1 cellular context compared by ENCODE assay signal in the genomic region with DNA sequence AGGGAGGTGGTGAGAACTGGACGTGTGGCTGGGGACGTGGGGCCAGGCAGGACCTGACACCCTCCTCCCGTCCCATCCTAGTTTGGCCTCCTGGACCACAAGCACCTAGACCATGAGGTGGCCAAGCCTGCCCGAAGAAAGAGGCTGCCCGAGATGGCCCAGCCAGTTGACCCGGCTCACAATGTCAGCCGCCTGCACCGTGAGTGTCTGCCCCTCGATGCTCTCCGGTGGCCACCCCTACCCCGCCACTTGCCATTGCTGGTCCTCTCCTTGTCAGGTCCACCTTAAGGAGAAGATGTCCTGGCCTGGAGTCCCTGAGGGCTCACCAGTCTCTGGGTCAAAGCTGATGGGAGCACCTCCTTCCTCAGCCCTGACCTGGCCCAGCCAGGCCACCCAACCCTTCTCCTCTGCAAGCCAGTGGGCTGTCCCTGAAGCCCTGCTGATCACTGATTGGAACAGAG.
TF ChIP-seq lines count a peak whose summit lies in the region.

No MANE protein-coding gene starts in this region.

TF ChIP-seq in A549, 52 proteins besides CTCF, POLR2A, EP300 and RAD21 (continued from another document):
- TF ChIP-seq, protein P1, sequence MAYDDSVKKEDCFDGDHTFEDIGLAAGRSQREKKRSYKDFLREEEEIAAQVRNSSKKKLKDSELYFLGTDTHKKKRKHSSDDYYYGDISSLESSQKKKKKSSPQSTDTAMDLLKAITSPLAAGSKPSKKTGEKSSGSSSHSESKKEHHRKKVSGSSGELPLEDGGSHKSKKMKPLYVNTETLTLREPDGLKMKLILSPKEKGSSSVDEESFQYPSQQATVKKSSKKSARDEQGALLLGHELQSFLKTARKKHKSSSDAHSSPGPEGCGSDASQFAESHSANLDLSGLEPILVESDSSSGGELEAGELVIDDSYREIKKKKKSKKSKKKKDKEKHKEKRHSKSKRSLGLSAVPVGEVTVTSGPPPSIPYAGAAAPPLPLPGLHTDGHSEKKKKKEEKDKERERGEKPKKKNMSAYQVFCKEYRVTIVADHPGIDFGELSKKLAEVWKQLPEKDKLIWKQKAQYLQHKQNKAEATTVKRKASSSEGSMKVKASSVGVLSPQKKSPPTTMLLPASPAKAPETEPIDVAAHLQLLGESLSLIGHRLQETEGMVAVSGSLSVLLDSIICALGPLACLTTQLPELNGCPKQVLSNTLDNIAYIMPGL (CRISPR knock-in tag; IDR thresholded peaks at IDR 0.05; ENCODE audit: borderline replicate concordance): no peak
- no peak for TF ChIP-seq ZFP36 (IDR thresholded peaks at IDR 0.05; ENCODE audit: borderline replicate concordance, partially characterized antibody)
- TF ChIP-seq NFE2L2 (conservative IDR thresholded peaks at IDR 0.05; ENCODE audit: low read length): no peak
- TF ChIP-seq, protein P2, sequence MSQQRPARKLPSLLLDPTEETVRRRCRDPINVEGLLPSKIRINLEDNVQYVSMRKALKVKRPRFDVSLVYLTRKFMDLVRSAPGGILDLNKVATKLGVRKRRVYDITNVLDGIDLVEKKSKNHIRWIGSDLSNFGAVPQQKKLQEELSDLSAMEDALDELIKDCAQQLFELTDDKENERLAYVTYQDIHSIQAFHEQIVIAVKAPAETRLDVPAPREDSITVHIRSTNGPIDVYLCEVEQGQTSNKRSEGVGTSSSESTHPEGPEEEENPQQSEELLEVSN (IDR thresholded peaks at IDR 0.05; ENCODE audit: borderline replicate concordance, low read depth): no peak
- TF ChIP-seq HOXB5 (CRISPR knock-in tag; IDR thresholded peaks at IDR 0.05): no peak
- no peak for TF ChIP-seq RFX5 (IDR thresholded peaks at IDR 0.05)
- TF ChIP-seq HEYL (CRISPR knock-in tag; IDR thresholded peaks at IDR 0.05): no peak
- TF ChIP-seq CBX2 (IDR thresholded peaks at IDR 0.05; ENCODE audit: borderline replicate concordance, low read depth): no peak
- TF ChIP-seq TFCP2L1 (CRISPR knock-in tag; IDR thresholded peaks at IDR 0.05): no peak
- TF ChIP-seq ZNF302 (CRISPR knock-in tag; IDR thresholded peaks at IDR 0.05): no peak
- no peak for TF ChIP-seq ESRRA (IDR thresholded peaks at IDR 0.05; ENCODE audit: borderline replicate concordance, low read length)
- TF ChIP-seq, protein P3, sequence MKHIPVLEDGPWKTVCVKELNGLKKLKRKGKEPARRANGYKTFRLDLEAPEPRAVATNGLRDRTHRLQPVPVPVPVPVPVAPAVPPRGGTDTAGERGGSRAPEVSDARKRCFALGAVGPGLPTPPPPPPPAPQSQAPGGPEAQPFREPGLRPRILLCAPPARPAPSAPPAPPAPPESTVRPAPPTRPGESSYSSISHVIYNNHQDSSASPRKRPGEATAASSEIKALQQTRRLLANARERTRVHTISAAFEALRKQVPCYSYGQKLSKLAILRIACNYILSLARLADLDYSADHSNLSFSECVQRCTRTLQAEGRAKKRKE (CRISPR knock-in tag; IDR thresholded peaks at IDR 0.05; ENCODE audit: low read depth): no peak
- TF ChIP-seq CHD4 (IDR thresholded peaks at IDR 0.05; ENCODE audit: borderline replicate concordance): no peak
- TF ChIP-seq CEBPB (IDR thresholded peaks at IDR 0.05): no peak
- TF ChIP-seq POLR2AphosphoS2 (conservative IDR thresholded peaks at IDR 0.05; ENCODE audit: low read length): no peak
- TF ChIP-seq RCOR1 (IDR thresholded peaks at IDR 0.05; ENCODE audit: low read depth, low read length): no peak
TF ChIP-seq in A549: peak in this region for 0.
